1 cellular context compared by ENCODE assay signal in genomic region chr9:137412431-137412830, GRCh38.
TF ChIP-seq lines count a peak whose summit lies in the region.

No MANE protein-coding gene starts in this region.

TF ChIP-seq in endothelial cell of umbilical vein, 7 proteins besides CTCF, POLR2A, EP300 and RAD21:
- TF ChIP-seq FOS (IDR thresholded peaks at IDR 0.05; ENCODE audit: borderline replicate concordance, insufficient read depth, low read length) (no peak), POLR2AphosphoS5 (IDR thresholded peaks at IDR 0.05; ENCODE audit: insufficient read depth, low read depth, low read length) (no peak), MYC (IDR thresholded peaks at IDR 0.05; ENCODE audit: low read depth, low read length) (no peak), JUN (IDR thresholded peaks at IDR 0.05; ENCODE audit: borderline replicate concordance, insufficient read depth, insufficient read length, low read depth) (no peak), MAX (IDR thresholded peaks at IDR 0.05; ENCODE audit: insufficient read depth, insufficient read length) (no peak), GATA2 (IDR thresholded peaks at IDR 0.05; ENCODE audit: insufficient read depth, insufficient read length, low read depth, low read length) (no peak), EZH2 (IDR thresholded peaks at IDR 0.05; ENCODE audit: borderline replicate concordance, low read depth, low read length, severe bottlenecking) (no peak)
